Comparison of ENCODE assay signal across 21 cellular contexts in the genomic region with DNA sequence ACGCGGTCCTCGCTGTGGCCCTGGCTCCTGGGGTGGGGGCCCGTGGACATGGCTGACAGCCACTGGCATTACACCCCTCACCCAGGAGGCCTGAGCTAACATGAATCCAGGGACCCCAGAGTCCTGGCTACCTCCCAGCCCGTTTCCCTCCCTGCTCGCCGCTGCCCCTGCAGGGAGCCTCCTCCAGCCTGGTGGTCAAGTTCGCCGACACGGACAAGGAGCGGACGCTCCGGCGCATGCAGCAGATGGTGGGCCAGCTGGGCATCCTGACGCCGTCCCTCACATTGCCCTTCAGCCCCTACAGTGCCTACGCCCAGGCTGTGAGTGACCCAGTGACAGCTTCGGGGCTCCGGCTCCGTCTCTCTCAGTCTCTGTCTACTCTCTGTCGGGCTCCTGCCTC. TPM values are rescaled to one million over a fixed set of nuclear protein-coding genes. Genes with fewer than 3 reads are reported as not detected.
DNase-seq lines count a peak whose midpoint lies in the region; ATAC-seq and TF ChIP-seq lines count a peak whose summit lies in the region.
"Had no signal": no experiment of that assay in that cellular context is flagged by ENCODE, and none has a peak within 500 bp of the region (broad histone marks: within the 10 kb centered on the region; RNA-seq: fewer than 3 reads in every experiment).

No MANE protein-coding gene starts in this region.

- peak; percentile 17 for DNase-seq in SK-N-SH
- DNase-seq in cerebellar cortex (ENCODE audit: low spot score): peak; percentile 40
- no peak for DNase-seq in nephron progenitor cell
- no peak for DNase-seq in aorta
- no peak for DNase-seq in DMS153 (lab: John Stamatoyannopoulos, UW)
- no peak for DNase-seq in dermis blood vessel endothelial cell
- DNase-seq: 8988T; ACHN; AML-193; BE2C; CD4-positive, alpha-beta T cell; CD8-positive, alpha-beta memory T cell; DMS 273 treated with DMSO at 0.1 percent for 48 hours; DMS53; DMS79 treated with DMSO at 0.1 percent for 48 hours; GM23248; HCEC 1CT had no signal

- 85% methylated on average over 14 of the region's 21 CpGs for WGBS in SK-N-SH (ENCODE audit: low lambda C conversion rate)
- 81% methylated on average over 21 of the region's 21 CpGs for WGBS in aorta, 2 donors

- CTCF ChIA-PET in SK-N-SH (lab: Yijun Ruan, JAX): interaction anchor here (0.6 to 1.2 kb wide), 2 partner anchors 23 to 204 kb away, joined by 3 read pairs; no protein-coding TSS in a partner anchor

- peaks cover 53% of the 10 kb centered on the region for H3K27me3 Mint-ChIP-seq in nephron progenitor cell (ENCODE audit: low read depth, poor library complexity)

- H3K27me3 ChIP-seq in SK-N-SH (ENCODE audit: insufficient read depth): no peaks in the 10 kb centered on the region
- no peaks in the 10 kb centered on the region for H3K27me3 ChIP-seq in aorta (ENCODE audit: control insufficient read depth in 1 of 2, insufficient read depth in 2 of 2, low read length in 1 of 2)
- H3K27me3 ChIP-seq: BE2C; BLaER1 treated with 17β-estradiol and CSF1 and Interleukin-3, amounts not matched to agents 10 nM and 100 nM had no signal

- H2AFZ ChIP-seq in SK-N-SH (ENCODE audit: low read depth): no peak overlapping the region
- H2AFZ ChIP-seq: GM23248 had no signal

- no peaks in the 10 kb centered on the region for H3K9me2 ChIP-seq in SK-N-SH

- H3K4me2 ChIP-seq in SK-N-SH: no peak overlapping the region
- H3K4me2 ChIP-seq: A549; BLaER1 treated with 17β-estradiol and CSF1 and Interleukin-3, amounts not matched to agents 10 nM and 100 nM had no signal

- H3K36me3 Mint-ChIP-seq in nephron progenitor cell (ENCODE audit: low read depth): no peaks in the 10 kb centered on the region
- H3K36me3 Mint-ChIP-seq: CD14-positive monocyte; CD8-positive, alpha-beta memory T cell had no signal

- TF ChIP-seq CTCF in SK-N-SH (IDR thresholded peaks at IDR 0.05): no peak
- TF ChIP-seq CTCF in nephron progenitor cell (IDR thresholded peaks at IDR 0.05): no peak

- no peaks in the 10 kb centered on the region for H3K9me3 ChIP-seq in SK-N-SH
- H3K9me3 ChIP-seq in aorta (ENCODE audit: control insufficient read depth, low read length): no peaks in the 10 kb centered on the region
- H3K9me3 ChIP-seq: A549, BE2C had no signal

- no peaks in the 10 kb centered on the region for H3K36me3 ChIP-seq in SK-N-SH (replicated peaks in 1 of 2; ENCODE audit: control insufficient read depth in 1 of 2, insufficient read depth in 2 of 2, low read length in 1 of 2)
- no peaks in the 10 kb centered on the region for H3K36me3 ChIP-seq in aorta (ENCODE audit: control insufficient read depth in 1 of 2, insufficient read depth in 2 of 2, low read length in 1 of 2)
- H3K36me3 ChIP-seq: BE2C; BLaER1 treated with 17β-estradiol and CSF1 and Interleukin-3, amounts not matched to agents 10 nM and 100 nM had no signal

- no peak overlapping the region for H3K9ac ChIP-seq in SK-N-SH
- H3K9ac ChIP-seq: BLaER1 treated with 17β-estradiol and CSF1 and Interleukin-3, amounts not matched to agents 10 nM and 100 nM; GM23248 had no signal

- H3K4me3 ChIP-seq in SK-N-SH (ENCODE audit: low read depth in 2 of 2, low read length in 1 of 2) (no peak overlapping the region), aorta (ENCODE audit: low read length in 2 of 2) (no peak overlapping the region)
- H3K4me3 ChIP-seq: A549; BLaER1 treated with 17β-estradiol and CSF1 and Interleukin-3, amounts not matched to agents 10 nM and 100 nM; GM23248 had no signal

- no peak overlapping the region for H3K4me3 Mint-ChIP-seq in nephron progenitor cell
- H3K4me3 Mint-ChIP-seq: CD14-positive monocyte; CD4-positive, alpha-beta T cell; CD8-positive, alpha-beta memory T cell had no signal

- POLR2A ChIA-PET in SK-N-SH (lab: Yijun Ruan, JAX): no interaction called here

- intact Hi-C loops in aorta (cut with DNase I): no loop called here

- no peak for ATAC-seq in SK-N-SH treated with all-trans-retinoic acid at 6 μM for 48 hours
- ATAC-seq in aorta (ENCODE audit: low FRiP score): no peak
- ATAC-seq: A549 had no signal

- no peaks in the 10 kb centered on the region for H3K4me1 ChIP-seq in SK-N-SH (ENCODE audit: control insufficient read depth in 1 of 2, insufficient read depth in 2 of 2, low read depth in 1 of 2, low read length in 1 of 2)
- H3K4me1 ChIP-seq in aorta (ENCODE audit: control insufficient read depth in 1 of 2, insufficient read depth in 2 of 2, low read length in 2 of 2): no peaks in the 10 kb centered on the region
- H3K4me1 ChIP-seq: BE2C; BLaER1 treated with 17β-estradiol and CSF1 and Interleukin-3, amounts not matched to agents 10 nM and 100 nM had no signal

- peaks cover 22% of the 10 kb centered on the region for H3K4me1 Mint-ChIP-seq in nephron progenitor cell

- peaks cover under 1% of the 10 kb centered on the region for H3K9me3 Mint-ChIP-seq in nephron progenitor cell
- H3K9me3 Mint-ChIP-seq: CD4-positive, alpha-beta T cell; CD8-positive, alpha-beta memory T cell had no signal

- H3K27ac ChIP-seq in SK-N-SH (ENCODE audit: low read depth in 2 of 2, low read length in 1 of 2): no peak overlapping the region
- H3K27ac ChIP-seq in aorta (ENCODE audit: low read depth in 1 of 2, low read length in 2 of 2): no peak overlapping the region
- H3K27ac ChIP-seq: A549; BLaER1 treated with 17β-estradiol and CSF1 and Interleukin-3, amounts not matched to agents 10 nM and 100 nM; GM23248 had no signal

- H4K20me1 ChIP-seq in SK-N-SH (ENCODE audit: insufficient read depth): no peaks in the 10 kb centered on the region
- H4K20me1 ChIP-seq: BLaER1 treated with 17β-estradiol and CSF1 and Interleukin-3, amounts not matched to agents 10 nM and 100 nM had no signal

- peak overlapping the region; percentile 59 for H3K27ac Mint-ChIP-seq in nephron progenitor cell
- H3K27ac Mint-ChIP-seq: CD4-positive, alpha-beta T cell; CD8-positive, alpha-beta memory T cell had no signal

- H3K79me2 ChIP-seq in SK-N-SH (ENCODE audit: insufficient read depth): no peaks in the 10 kb centered on the region

- TF ChIP-seq RAD21 in SK-N-SH (IDR thresholded peaks at IDR 0.05; ENCODE audit: low read length): no peak

- H3F3A ChIP-seq in SK-N-SH (replicated peaks; ENCODE audit: insufficient read depth): peaks cover 3% of the 10 kb centered on the region

- TF ChIP-seq EP300 in SK-N-SH (IDR thresholded peaks at IDR 0.05; ENCODE audit: borderline replicate concordance in 1 of 2, low read depth in 1 of 2, low read length in 1 of 2): no peak

TF ChIP-seq in SK-N-SH, 30 proteins besides CTCF, POLR2A, EP300 and RAD21 (continues in another document):
- TF ChIP-seq, protein P1, sequence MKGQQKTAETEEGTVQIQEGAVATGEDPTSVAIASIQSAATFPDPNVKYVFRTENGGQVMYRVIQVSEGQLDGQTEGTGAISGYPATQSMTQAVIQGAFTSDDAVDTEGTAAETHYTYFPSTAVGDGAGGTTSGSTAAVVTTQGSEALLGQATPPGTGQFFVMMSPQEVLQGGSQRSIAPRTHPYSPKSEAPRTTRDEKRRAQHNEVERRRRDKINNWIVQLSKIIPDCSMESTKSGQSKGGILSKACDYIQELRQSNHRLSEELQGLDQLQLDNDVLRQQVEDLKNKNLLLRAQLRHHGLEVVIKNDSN (IDR thresholded peaks at IDR 0.05; ENCODE audit: borderline replicate concordance, low read depth): no peak
- TF ChIP-seq TCF12 (IDR thresholded peaks at IDR 0.05) (no peak), YY1 (IDR thresholded peaks at IDR 0.05; ENCODE audit: low read depth) (no peak), ELF1 (IDR thresholded peaks at IDR 0.05) (no peak), SMC3 (IDR thresholded peaks at IDR 0.05; ENCODE audit: low read depth, low read length) (no peak), POLR2AphosphoS5 (IDR thresholded peaks at IDR 0.05; ENCODE audit: low read depth, low read length) (no peak), TEAD4 (IDR thresholded peaks at IDR 0.05; ENCODE audit: borderline replicate concordance, insufficient read depth) (no peak), GATA2 (CRISPR knock-in tag; IDR thresholded peaks at IDR 0.05) (no peak), FOSL2 (IDR thresholded peaks at IDR 0.05; ENCODE audit: borderline replicate concordance, low read depth) (no peak), NFIC (IDR thresholded peaks at IDR 0.05; ENCODE audit: borderline replicate concordance) (no peak)
- TF ChIP-seq, protein P2, sequence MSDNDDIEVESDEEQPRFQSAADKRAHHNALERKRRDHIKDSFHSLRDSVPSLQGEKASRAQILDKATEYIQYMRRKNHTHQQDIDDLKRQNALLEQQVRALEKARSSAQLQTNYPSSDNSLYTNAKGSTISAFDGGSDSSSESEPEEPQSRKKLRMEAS (IDR thresholded peaks at IDR 0.05; ENCODE audit: low read depth): no peak

TF ChIP-seq in SK-N-SH treated with all-trans-retinoic acid at 6 μM for 48 hours, 23 proteins besides CTCF, POLR2A, EP300 and RAD21 (continues in another document):
- TF ChIP-seq ZFP30 (CRISPR knock-in tag; IDR thresholded peaks at IDR 0.05): no peak
- TF ChIP-seq, protein P3, sequence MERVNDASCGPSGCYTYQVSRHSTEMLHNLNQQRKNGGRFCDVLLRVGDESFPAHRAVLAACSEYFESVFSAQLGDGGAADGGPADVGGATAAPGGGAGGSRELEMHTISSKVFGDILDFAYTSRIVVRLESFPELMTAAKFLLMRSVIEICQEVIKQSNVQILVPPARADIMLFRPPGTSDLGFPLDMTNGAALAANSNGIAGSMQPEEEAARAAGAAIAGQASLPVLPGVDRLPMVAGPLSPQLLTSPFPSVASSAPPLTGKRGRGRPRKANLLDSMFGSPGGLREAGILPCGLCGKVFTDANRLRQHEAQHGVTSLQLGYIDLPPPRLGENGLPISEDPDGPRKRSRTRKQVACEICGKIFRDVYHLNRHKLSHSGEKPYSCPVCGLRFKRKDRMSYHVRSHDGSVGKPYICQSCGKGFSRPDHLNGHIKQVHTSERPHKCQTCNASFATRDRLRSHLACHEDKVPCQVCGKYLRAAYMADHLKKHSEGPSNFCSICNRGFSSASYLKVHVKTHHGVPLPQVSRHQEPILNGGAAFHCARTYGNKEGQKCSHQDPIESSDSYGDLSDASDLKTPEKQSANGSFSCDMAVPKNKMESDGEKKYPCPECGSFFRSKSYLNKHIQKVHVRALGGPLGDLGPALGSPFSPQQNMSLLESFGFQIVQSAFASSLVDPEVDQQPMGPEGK (CRISPR knock-in tag; IDR thresholded peaks at IDR 0.05; ENCODE audit: borderline replicate concordance): no peak
- TF ChIP-seq ZNF565 (CRISPR knock-in tag; conservative IDR thresholded peaks at IDR 0.05; ENCODE audit: low read depth): no peak
- no peak for TF ChIP-seq BACH2 (CRISPR knock-in tag; IDR thresholded peaks at IDR 0.05; ENCODE audit: borderline replicate concordance)
- TF ChIP-seq TCF4 (CRISPR knock-in tag; IDR thresholded peaks at IDR 0.05; ENCODE audit: borderline replicate concordance): no peak
- no peak for TF ChIP-seq ISL1 (CRISPR knock-in tag; IDR thresholded peaks at IDR 0.05)
- TF ChIP-seq TOX (CRISPR knock-in tag; IDR thresholded peaks at IDR 0.05; ENCODE audit: borderline replicate concordance): no peak

RNA-seq across cellular contexts. Expression of a gene that starts 56.6 kb away (rescaled TPM):
- polyA plus RNA-seq in SK-N-SH (2012; rRNA removed) (0.33 and 0.57 TPM in 2 replicates), aorta (under 1 TPM in 1 of 2 donors, not detected in 1; 0.08 TPM)
- polyA plus RNA-seq in SK-N-SH (2012; cell fraction: cytosol; rRNA removed): 0.27 and 0.42 TPM in 2 replicates
- polyA plus RNA-seq in SK-N-SH (2012; cell fraction: nucleus; rRNA removed): 1.5 and 3.5 TPM in 2 replicates
- total RNA-seq in aorta (not detected), dermis blood vessel endothelial cell (not detected in 2 replicates)
- polyA plus RNA-seq: CD14-positive monocyte; CD8-positive, alpha-beta memory T cell; GM23248 had no signal

Comparison
In these comparisons a context has a peak if more than half of its experiments do, and no peak if none do; other contexts are left out.
1. DNase-seq: peak in SK-N-SH (single experiment) and cerebellar cortex (single experiment); none in nephron progenitor cell (single experiment), aorta (0 of 2), DMS153 (single experiment) and dermis blood vessel endothelial cell (single experiment).